Comparison of ENCODE assay signal across 26 cellular contexts in genomic region chr3:190175490-190175889, GRCh38. TPM values are rescaled to one million over a fixed set of nuclear protein-coding genes. Genes with fewer than 3 reads are reported as not detected.
DNase-seq lines count a peak whose midpoint lies in the region; ATAC-seq and TF ChIP-seq lines count a peak whose summit lies in the region.
"Had no signal": no experiment of that assay in that cellular context is flagged by ENCODE, and none has a peak within 500 bp of the region (broad histone marks: within the 10 kb centered on the region; RNA-seq: fewer than 3 reads in every experiment).

No MANE protein-coding gene starts in this region.

- no peaks in the 10 kb centered on the region for H3K9me3 ChIP-seq in A673 (ENCODE audit: low read depth, low read length, poor library complexity, severe bottlenecking)
- H3K9me3 ChIP-seq in IMR-90 (ENCODE audit: control insufficient read depth, insufficient read depth, low read length), result no peaks in the 10 kb centered on the region
- H3K9me3 ChIP-seq: lower lobe of right lung, prostate gland, thyroid gland had no signal

- H3K9me3 Mint-ChIP-seq in activated CD4-positive, alpha-beta T cell treated with anti-CD3 and anti-CD28 coated beads for 36 hours (ENCODE audit: low read depth), result no peaks in the 10 kb centered on the region
- H3K9me3 Mint-ChIP-seq: activated T-cell treated with anti-CD3 and anti-CD28 coated beads, Interleukin-2, amount 50 U/mL, for 24 hours had no signal

- no peak overlapping the region for H3K9ac ChIP-seq in IMR-90 (ENCODE audit: low read depth, low read length)

- H2BK120ac ChIP-seq in IMR-90 (ENCODE audit: low read depth, low read length), result peak overlapping the region; percentile 44

- dilution Hi-C loops in IMR-90 (cut with HindIII; ENCODE audit: low sequenced_read_pairs, unreplicated experiment), result no loop called here

- no peaks in the 10 kb centered on the region for H3K36me3 Mint-ChIP-seq in activated CD4-positive, alpha-beta T cell treated with anti-CD3 and anti-CD28 coated beads for 36 hours (ENCODE audit: low read depth)

- no peak overlapping the region for H2AK9ac ChIP-seq in IMR-90 (replicated peaks; ENCODE audit: low read depth, low read length, poor library complexity)

- H3K4me3 Mint-ChIP-seq in activated CD4-positive, alpha-beta T cell treated with anti-CD3 and anti-CD28 coated beads for 36 hours, result no peak overlapping the region
- H3K4me3 Mint-ChIP-seq: activated T-cell treated with anti-CD3 and anti-CD28 coated beads, Interleukin-2, amount 50 U/mL, for 24 hours had no signal

- H3K27me3 ChIP-seq in A673 (replicated peaks; ENCODE audit: insufficient read depth, low read depth, low read length, poor library complexity), result no peaks in the 10 kb centered on the region
- no peaks in the 10 kb centered on the region for H3K27me3 ChIP-seq in IMR-90 (ENCODE audit: control insufficient read depth, insufficient read depth, low read length)
- H3K27me3 ChIP-seq: thyroid gland had no signal

- ATAC-seq in IMR-90 (ENCODE audit: low read depth), result 0 out of 2 replicates have a peak, but pooled peaks have one; percentile 30
- ATAC-seq in activated CD4-positive, alpha-beta T cell treated with anti-CD3 and anti-CD28 coated beads for 36 hours, result no peak
- ATAC-seq: K562, lower lobe of right lung had no signal

- H3K4me1 ChIP-seq in A673 (ENCODE audit: insufficient read depth, low read length, poor library complexity, severe bottlenecking), result no peaks in the 10 kb centered on the region
- peaks cover 3% of the 10 kb centered on the region; the same call in 1 of the 2 replicates for H3K4me1 ChIP-seq in IMR-90 (ENCODE audit: control insufficient read depth, insufficient read depth, low read length)
- H3K4me1 ChIP-seq: lower lobe of right lung, prostate gland, thyroid gland had no signal

- H3K4ac ChIP-seq in IMR-90 (ENCODE audit: low read depth, low read length), result 0 out of 2 replicates have a peak overlapping the region, but pooled peaks have one; percentile 51

- no peaks in the 10 kb centered on the region for H3K4me1 Mint-ChIP-seq in activated CD4-positive, alpha-beta T cell treated with anti-CD3 and anti-CD28 coated beads for 36 hours

- H3K9me1 ChIP-seq in IMR-90 (ENCODE audit: insufficient read depth, low read length), result no peaks in the 10 kb centered on the region

- no peak overlapping the region for H2AFZ ChIP-seq in IMR-90 (replicated peaks; ENCODE audit: low read length, poor library complexity)

- no peak overlapping the region for H2BK15ac ChIP-seq in IMR-90 (ENCODE audit: low read depth, low read length)

- peaks cover 11% of the 10 kb centered on the region for H3K27me3 Mint-ChIP-seq in activated CD4-positive, alpha-beta T cell treated with anti-CD3 and anti-CD28 coated beads for 36 hours

- H2AK5ac ChIP-seq in IMR-90 (ENCODE audit: low read depth, low read length), result no peak overlapping the region

- no peak overlapping the region for H2BK20ac ChIP-seq in IMR-90 (ENCODE audit: low read depth, low read length)

- intact Hi-C loops in A673 (cut with micrococcal nuclease; ENCODE audit: unreplicated experiment), result no loop called here
- intact Hi-C loops in IMR-90 (cut with micrococcal nuclease), result no loop called here
- intact Hi-C loops in activated CD4-positive, alpha-beta T cell treated with anti-CD3 and anti-CD28 coated beads for 36 hours (cut with DNase I, micrococcal nuclease), result no loop called here

- DNase-seq in A673 (ENCODE audit: low spot score), result peak; percentile 18
- peak; percentile 37 for DNase-seq in IMR-90
- DNase-seq in astrocyte of the hippocampus (ENCODE audit: low read depth, low spot score), result peak; percentile 43
- peak; percentile 34 for DNase-seq in iris pigment epithelial cell (ENCODE audit: low read depth)
- DNase-seq in HUDEP-2 (lab: John Stamatoyannopoulos, UW; ENCODE audit: unreplicated experiment in 76 of 76), result no peak
- no peak for DNase-seq in activated naive CD4-positive, alpha-beta T cell treated with Interleukin-2 at 50 U/mL for 16 hours
- DNase-seq in activated CD4-positive, alpha-beta T cell treated with anti-CD3 and anti-CD28 coated beads for 36 hours, result no peak
- no peak for DNase-seq in GOT3 (lab: John Stamatoyannopoulos, UW)
- DNase-seq: activated CD4-positive, CD25-positive, alpha-beta regulatory T cell treated with anti-CD3 and anti-CD28 coated beads, Interleukin-2, amount 50 U/mL, for 72 hours; activated CD8-positive, alpha-beta memory T cell treated with anti-CD3 and anti-CD28 coated beads for 24 hours; activated naive CD4-positive, alpha-beta T cell; activated T-cell treated with anti-CD3 and anti-CD28 coated beads, Interleukin-2, amount 50 U/mL, for 24 hours; amniotic stem cell; foreskin melanocyte; hippocampal formation; lower lobe of right lung; NCI-H187; NCI-H748 treated with DMSO at 0.1 percent for 48 hours; Right ventricle myocardium superior; small intestine; stimulated activated CD4-positive, alpha-beta T cell treated with anti-CD3 and anti-CD28 coated beads, Interleukin-4, amount 100 ng/mL, for 1 hour; stimulated activated naive CD4-positive, alpha-beta T cell; thyroid gland had no signal

- no peak overlapping the region for H4K5ac ChIP-seq in IMR-90 (ENCODE audit: low read depth, low read length)

- H3K4me2 ChIP-seq in IMR-90 (ENCODE audit: low read depth, low read length), result no peak overlapping the region

- BruUV-seq in A673 (replicated peaks; lab: Mats Ljungman, UMichigan), result no TSS peak
- no TSS peak for BruUV-seq in IMR-90 (replicated peaks; lab: Mats Ljungman, UMichigan)

- H3K4me3 ChIP-seq in A673 (ENCODE audit: low read depth, low read length, poor library complexity, severe bottlenecking), result no peak overlapping the region
- H3K4me3 ChIP-seq in IMR-90 (ENCODE audit: insufficient read depth, low read depth, low read length), result no peak overlapping the region
- H3K4me3 ChIP-seq: K562, lower lobe of right lung, prostate gland, thyroid gland had no signal

- H3K56ac ChIP-seq in IMR-90 (ENCODE audit: extremely low read depth, insufficient read depth, low read length), result no peak overlapping the region

- no peak overlapping the region for H3K27ac Mint-ChIP-seq in activated CD4-positive, alpha-beta T cell treated with anti-CD3 and anti-CD28 coated beads for 36 hours

- no peak overlapping the region for H3K27ac ChIP-seq in A673 (ENCODE audit: low read depth, low read length, poor library complexity, severe bottlenecking)
- H3K27ac ChIP-seq in IMR-90 (ENCODE audit: insufficient read depth, low read length), result no peak overlapping the region
- H3K27ac ChIP-seq: C4-2B, lower lobe of right lung, prostate gland, thyroid gland had no signal

- H3K18ac ChIP-seq in IMR-90 (ENCODE audit: low read depth, low read length), result no peak overlapping the region; the same call in 1 of the 2 replicates

- in situ Hi-C loops in IMR-90 (cut with MboI; ENCODE audit: low sequenced_read_pairs), result no loop called here

- no peaks in the 10 kb centered on the region for H4K20me1 ChIP-seq in IMR-90 (ENCODE audit: insufficient read depth, low read length)

- H4K91ac ChIP-seq in IMR-90 (ENCODE audit: insufficient read depth, low read depth, low read length), result no peak overlapping the region

- no peak overlapping the region for H4K8ac ChIP-seq in IMR-90 (ENCODE audit: low read depth in 2 of 2, low read length in 2 of 2)

- no peak for TF ChIP-seq POLR2A in IMR-90 (IDR thresholded peaks at IDR 0.05; ENCODE audit: low read depth, low read length)

- TF ChIP-seq RAD21 in IMR-90 (IDR thresholded peaks at IDR 0.05; ENCODE audit: low read length), result no peak

- CTCF ChIA-PET in A673 (lab: Charles Lee), result no interaction called here
- CTCF ChIA-PET in IMR-90 (lab: Yijun Ruan, JAX), result interaction anchor here (0.6 kb wide), 1 partner anchor 164 kb away, joined by 4 read pairs; no protein-coding TSS in a partner anchor
- CTCF ChIA-PET in activated CD4-positive, alpha-beta T cell treated with anti-CD3 and anti-CD28 coated beads for 36 hours (lab: Charles Lee), result no interaction called here

- no CpG with 5 or more reads among the region's 1 CpG for WGBS in IMR-90 (ENCODE audit: extremely low coverage in 2 of 2, insufficient read length in 1 of 2), 2 experiments

- POLR2A ChIA-PET in A673 (lab: Charles Lee; ENCODE audit: low non-redundant PET), result no interaction called here
- POLR2A ChIA-PET in IMR-90 (lab: Charles Lee; ENCODE audit: unreplicated experiment), result no interaction called here
- POLR2A ChIA-PET in activated CD4-positive, alpha-beta T cell treated with anti-CD3 and anti-CD28 coated beads for 36 hours (lab: Charles Lee), result no interaction called here

- no peak overlapping the region for H3K14ac ChIP-seq in IMR-90 (replicated peaks; ENCODE audit: low read depth, low read length)

- H3K23ac ChIP-seq in IMR-90 (ENCODE audit: low read depth, low read length), result no peak overlapping the region

- H2BK5ac ChIP-seq in IMR-90 (ENCODE audit: low read depth, low read length, poor library complexity, severe bottlenecking), result no peak overlapping the region

- no peaks in the 10 kb centered on the region for H3K36me3 ChIP-seq in A673 (ENCODE audit: insufficient read depth, low read length, poor library complexity, severe bottlenecking)
- no peaks in the 10 kb centered on the region for H3K36me3 ChIP-seq in IMR-90 (ENCODE audit: control insufficient read depth, insufficient read depth, low read length)
- H3K36me3 ChIP-seq: lower lobe of right lung, prostate gland, thyroid gland had no signal

- no peaks in the 10 kb centered on the region; a peak in 1 of 4 replicates for H3K79me1 ChIP-seq in IMR-90 (ENCODE audit: low read depth in 1 of 2, low read length in 2 of 2)

- TF ChIP-seq CTCF in A673 (conservative IDR thresholded peaks at IDR 0.05; ENCODE audit: low read depth, low read length), result no peak
- no peak for TF ChIP-seq CTCF in IMR-90 (conservative IDR thresholded peaks at IDR 0.05; ENCODE audit: low read depth, low read length)

TF ChIP-seq in IMR-90, 13 proteins besides CTCF, POLR2A, EP300 and RAD21:
- TF ChIP-seq FOS (IDR thresholded peaks at IDR 0.05; ENCODE audit: low read depth, low read length) (no peak), CEBPB (IDR thresholded peaks at IDR 0.05; ENCODE audit: low read depth, low read length) (peak; percentile 60)

RNA-seq across cellular contexts. Expression of gene P3H2, which starts 54.8 kb away (rescaled TPM):
- 19.6 and 21.7 TPM in 2 replicates for total RNA-seq in A673 (2021)
- total RNA-seq in IMR-90 (2012; rRNA removed), result 54.7 and 74.4 TPM in 2 replicates
- polyA plus RNA-seq in IMR-90 (2012; rRNA removed), result 54.9 and 64.3 TPM in 2 replicates
- polyA plus RNA-seq in IMR-90 (2012; cell fraction: cytosol; rRNA removed), result 23.4 and 32.0 TPM in 2 replicates
- polyA plus RNA-seq in IMR-90 (2012; cell fraction: nucleus; rRNA removed; ENCODE audit: low replicate concordance), result 20.0 and 59.7 TPM in 2 replicates
- total RNA-seq in activated CD4-positive, alpha-beta T cell treated with anti-CD3 and anti-CD28 coated beads for 36 hours, result not detected

Comparison
In these comparisons a context has a peak if more than half of its experiments do, and no peak if none do; other contexts are left out.
1. DNase-seq: peak in A673 (single experiment), IMR-90 (single experiment), astrocyte of the hippocampus (single experiment) and iris pigment epithelial cell (single experiment); none in HUDEP-2 (0 of 76), activated naive CD4-positive, alpha-beta T cell treated with Interleukin-2 at 50 U/mL for 16 hours (single experiment), activated CD4-positive, alpha-beta T cell treated with anti-CD3 and anti-CD28 coated beads for 36 hours (single experiment) and GOT3 (single experiment).
2. RNA of gene P3H2, which starts 54.8 kb away (total RNA-seq): 54.7 to 74.4 TPM in IMR-90 and 19.6 to 21.7 TPM in A673; not detected in activated CD4-positive, alpha-beta T cell treated with anti-CD3 and anti-CD28 coated beads for 36 hours; every median in the first group is over 10 times any median in the second.